25 cellular contexts compared by ENCODE assay signal in genomic region chr5:168182269-168182668, GRCh38.
"Had no signal": no experiment of that assay in that cellular context is flagged by ENCODE, and none has a peak within 500 bp of the region (broad histone marks: within the 10 kb centered on the region; RNA-seq: fewer than 3 reads in every experiment).

No MANE protein-coding gene starts in this region.

- H3K36me3 ChIP-seq: esophagus muscularis mucosa, gastroesophageal sphincter, heart right ventricle, left lung, lower lobe of right lung had no signal

- ATAC-seq: foreskin keratinocyte, gastroesophageal sphincter, heart right ventricle, left lung, left ventricle myocardium superior, lower lobe of right lung, mucosa of descending colon had no signal

- FAIRE-seq: colon, endothelial cell of umbilical vein, frontal cortex, islet of Langerhans, keratinocyte had no signal

- DNase-seq: dermis blood vessel endothelial cell; dorsolateral prefrontal cortex; effector CD4-positive, alpha-beta T cell; effector memory CD4-positive, alpha-beta T cell; foreskin keratinocyte; glutamatergic neuron; head of caudate nucleus; heart right ventricle; hippocampal formation; left cardiac atrium; left lung; left ventricle myocardium superior; lower lobe of right lung; mesenchymal stem cell; mucosa of descending colon; naive B cell had no signal

- H3K9me3 ChIP-seq: esophagus muscularis mucosa, gastroesophageal sphincter, heart right ventricle, left lung, lower lobe of right lung, mucosa of descending colon had no signal

- H3K27ac ChIP-seq: coronary artery, dorsolateral prefrontal cortex, esophagus muscularis mucosa, foreskin keratinocyte, gastroesophageal sphincter, left lung, lower lobe of right lung had no signal

- H3K36me3 Mint-ChIP-seq: mesothelial cell of epicardium, naive B cell had no signal

- H3K4me3 Mint-ChIP-seq: mesothelial cell of epicardium, naive B cell had no signal

- H3K4me1 ChIP-seq: foreskin keratinocyte, left lung, lower lobe of right lung had no signal

- H3K4me3 ChIP-seq: coronary artery, dorsolateral prefrontal cortex, esophagus muscularis mucosa, gastroesophageal sphincter, heart right ventricle, left lung, lower lobe of right lung, mucosa of descending colon had no signal

- H3K27me3 ChIP-seq: dorsolateral prefrontal cortex, esophagus muscularis mucosa, foreskin keratinocyte, gastroesophageal sphincter, heart right ventricle, left lung had no signal

- H3K27me3 Mint-ChIP-seq: naive B cell had no signal

- H3K9me3 Mint-ChIP-seq: mesothelial cell of epicardium had no signal

- H3K27ac Mint-ChIP-seq: mesothelial cell of epicardium, naive B cell had no signal

- H3K4me1 Mint-ChIP-seq: naive B cell had no signal
